18 cellular contexts compared by ENCODE assay signal in genomic region chr2:10103179-10103578, GRCh38. TPM values are rescaled to one million over a fixed set of nuclear protein-coding genes. Genes with fewer than 3 reads are reported as not detected.
"Had no signal": no experiment of that assay in that cellular context is flagged by ENCODE, and none has a peak within 500 bp of the region (broad histone marks: within the 10 kb centered on the region; RNA-seq: fewer than 3 reads in every experiment).

No MANE protein-coding gene starts in this region.

- H3K9me3 ChIP-seq: lower lobe of right lung, neutrophil, pancreas, thoracic aorta, upper lobe of right lung had no signal

- H3K4me1 ChIP-seq: lower lobe of right lung, pancreas, upper lobe of right lung had no signal

- H3K27ac ChIP-seq: lower lobe of right lung, neutrophil, pancreas, thoracic aorta, upper lobe of right lung had no signal

- ATAC-seq: activated CD4-positive, alpha-beta T cell treated with anti-CD3 and anti-CD28 coated beads for 36 hours; lower lobe of right lung; natural killer cell treated with Interleukin-12 subunit alpha and Interleukin-12 subunit beta and Interleukin-15 and Interleukin-18, amount 100 ng/mL, for 72 hours; pancreas; stimulated activated naive B cell treated with anti-CD40 and anti-IgM and Interleukin-4, amounts not matched to agents 10 μg/mL and 1 μg/mL and 100 μg/mL, for 72 hours; upper lobe of right lung; WTC11 had no signal

- H3K4me3 ChIP-seq: lower lobe of right lung, pancreas, thoracic aorta, upper lobe of right lung had no signal

- DNase-seq: activated CD4-positive, alpha-beta T cell treated with anti-CD3 and anti-CD28 coated beads for 36 hours; activated CD4-positive, alpha-beta T cell treated with anti-CD3 and anti-CD28 coated beads, Interleukin-2, amount 50 U/mL, for 48 hours; activated T-cell treated with anti-CD3 and anti-CD28 coated beads for 4 hours; cerebellar nuclear complex; cortex of kidney; erythroblast; foreskin melanocyte; lower lobe of right lung; stimulated activated naive B cell treated with anti-CD40 and anti-IgM and Interleukin-4, amounts not matched to agents 10 μg/mL and 1 μg/mL and 100 μg/mL, for 72 hours; upper lobe of right lung had no signal

- H3K27me3 ChIP-seq: neutrophil, pancreas, upper lobe of right lung had no signal

- FAIRE-seq: bronchial epithelial cell, endometrium, keratinocyte, pancreas had no signal

- H3K36me3 ChIP-seq: lower lobe of right lung, neutrophil, pancreas, thoracic aorta, upper lobe of right lung had no signal

RNA-seq across cellular contexts. Expression of gene CYS1, which starts 23.0 kb away (rescaled TPM):
- total RNA-seq: activated CD4-positive, alpha-beta T cell treated with anti-CD3 and anti-CD28 coated beads for 36 hours had no signal
